Comparison of ENCODE assay signal across 8 cellular contexts in the genomic region with DNA sequence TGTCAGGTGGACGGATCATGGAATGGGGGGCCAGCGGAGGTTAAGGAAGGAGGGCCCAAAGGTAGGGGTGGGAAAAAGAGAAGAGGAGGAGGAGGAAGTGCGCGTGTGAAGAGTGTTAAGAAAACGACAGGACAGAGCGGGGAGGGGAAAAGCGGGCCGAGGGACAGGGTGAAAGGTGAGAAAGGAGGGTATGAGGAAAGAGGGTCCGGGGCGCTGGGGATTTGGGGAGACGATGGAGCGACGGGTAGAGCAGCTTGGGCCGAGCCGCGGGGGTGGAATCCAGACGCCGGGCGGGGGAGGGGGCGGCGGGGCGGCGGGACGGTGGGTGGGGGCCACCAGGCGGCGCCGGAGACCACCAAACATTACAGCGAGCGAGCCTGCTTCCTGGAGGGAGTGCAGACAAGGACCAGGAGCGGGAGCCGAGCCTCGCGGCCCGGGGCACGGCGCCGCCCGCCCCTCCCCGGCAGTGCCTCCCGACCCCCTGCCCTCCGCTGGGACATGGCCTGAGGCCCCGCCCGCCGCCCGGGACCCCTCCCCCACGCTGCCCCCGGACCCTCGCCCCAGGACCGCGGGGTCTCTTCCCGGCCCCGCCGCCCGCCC. TPM values are rescaled to one million over a fixed set of nuclear protein-coding genes. Genes with fewer than 3 reads are reported as not detected.
DNase-seq lines count a peak whose midpoint lies in the region; ATAC-seq, FAIRE-seq and TF ChIP-seq lines count a peak whose summit lies in the region.
"Not testable (repeated sequence)": the region's sequence is repeated elsewhere in the genome, so short reads cannot be mapped to it uniquely, and the experiment has no call there.

No MANE protein-coding gene starts in this region.

- 0 to 1% methylated on average over 10 to 14 of the region's 54 CpGs; no CpG with 5 or more reads in 1 of the 3 donors for WGBS in small intestine, 3 donors

- peak; percentile 14 for ATAC-seq in GM19372 (IDR thresholded peaks at IDR 0.05; ENCODE audit: low read depth, unreplicated experiment)
- ATAC-seq in HG02943 (IDR thresholded peaks at IDR 0.05; ENCODE audit: low read depth, unreplicated experiment), result peak; percentile 26
- not testable (repeated sequence) for ATAC-seq in activated T-helper 17 cell treated with anti-CD3 and anti-CD28 coated beads, Interleukin-2, amount 50 U/mL, for 72 hours (replicated peaks); memory B cell (ENCODE audit: low read depth)

- H3K4me1 Mint-ChIP-seq in activated T-helper 17 cell treated with anti-CD3 and anti-CD28 coated beads, Interleukin-2, amount 50 U/mL, for 72 hours, result not testable (repeated sequence)
- peaks cover 11% of the 10 kb centered on the region for H3K4me1 Mint-ChIP-seq in memory B cell

- H3K4me3 ChIP-seq in AG09309 (ENCODE audit: control insufficient read depth, low read depth, low read length), result peak overlapping the region; percentile 47
- peak overlapping the region; percentile 59 to 60 for H3K4me3 ChIP-seq in small intestine (ENCODE audit: low read depth in 1 of 2, low read length in 2 of 2)

- peak overlapping the region; percentile 94 for H3K27ac Mint-ChIP-seq in activated T-helper 17 cell treated with anti-CD3 and anti-CD28 coated beads, Interleukin-2, amount 50 U/mL, for 72 hours
- H3K27ac Mint-ChIP-seq in memory B cell, result peak overlapping the region; percentile 95

- peaks cover 18% of the 10 kb centered on the region for H3K36me3 Mint-ChIP-seq in activated T-helper 17 cell treated with anti-CD3 and anti-CD28 coated beads, Interleukin-2, amount 50 U/mL, for 72 hours (ENCODE audit: low read depth)
- H3K36me3 Mint-ChIP-seq in memory B cell, result not testable (repeated sequence)

- not testable (repeated sequence) for TF ChIP-seq CTCF in AG09309 (IDR thresholded peaks at IDR 0.05; ENCODE audit: control insufficient read depth, insufficient read depth, low read depth, low read length, missing control alignments)

- H3K27ac ChIP-seq in epithelial cell of prostate, result peak overlapping the region; percentile 87
- peak overlapping the region in 1 of 2 donors; percentile 38 for H3K27ac ChIP-seq in small intestine (ENCODE audit: low read depth in 1 of 2, low read length in 1 of 2)

- peak overlapping the region; percentile 90 for H3K4me3 Mint-ChIP-seq in activated T-helper 17 cell treated with anti-CD3 and anti-CD28 coated beads, Interleukin-2, amount 50 U/mL, for 72 hours
- H3K4me3 Mint-ChIP-seq in memory B cell, result peak overlapping the region; percentile 94

- not testable (repeated sequence) for H3K36me3 ChIP-seq in small intestine (ENCODE audit: control insufficient read depth in 2 of 2, insufficient read depth in 2 of 2, low read length in 2 of 2)

- H3K4me1 ChIP-seq in small intestine (ENCODE audit: control insufficient read depth in 2 of 2, insufficient read depth in 1 of 2, low read depth in 1 of 2, low read length in 1 of 2), result not testable (repeated sequence)

- not testable (repeated sequence) for FAIRE-seq in small intestine (lab: Jason Lieb, UNC)

- H3K27me3 ChIP-seq in small intestine (ENCODE audit: control insufficient read depth in 2 of 2, insufficient read depth in 2 of 2, low read length in 2 of 2), result not testable (repeated sequence)

- not testable (repeated sequence) for H3K9me3 ChIP-seq in small intestine (ENCODE audit: control insufficient read depth, low read depth)

- H3K27me3 Mint-ChIP-seq in activated T-helper 17 cell treated with anti-CD3 and anti-CD28 coated beads, Interleukin-2, amount 50 U/mL, for 72 hours; memory B cell: not testable (repeated sequence)

- DNase-seq in AG09309 (ENCODE audit: low read depth); epithelial cell of prostate (ENCODE audit: low read depth, low spot score); memory B cell (ENCODE audit: low spot score in 2 of 2); small intestine: not testable (repeated sequence)
- peak; percentile 4 for DNase-seq in NAMALWA (ENCODE audit: low spot score)

- H3K9me3 Mint-ChIP-seq in activated T-helper 17 cell treated with anti-CD3 and anti-CD28 coated beads, Interleukin-2, amount 50 U/mL, for 72 hours; memory B cell: not testable (repeated sequence)

RNA-seq across cellular contexts. Expression of a gene that starts 15.9 kb away (rescaled TPM):
- under 1 TPM; 0.37 to 0.50 TPM for total RNA-seq in activated T-helper 17 cell treated with anti-CD3 and anti-CD28 coated beads, Interleukin-2, amount 50 U/mL, for 72 hours
- 1 to 10 TPM; 2.0 to 2.7 (median 2.2) TPM for polyA plus RNA-seq in small intestine
